In genomic region chr17:76558210-76559095, GRCh38 we compare ENCODE assay signal across 9 cellular contexts. TPM values are rescaled to one million over a fixed set of nuclear protein-coding genes. Genes with fewer than 3 reads are reported as not detected.
A peak's percentile ranks its signal among the peaks of the same experiment; 100 is the strongest.
DNase-seq lines count a peak whose midpoint lies in the region; ATAC-seq, FAIRE-seq and TF ChIP-seq lines count a peak whose summit lies in the region.
"Had no signal": no experiment of that assay in that cellular context is flagged by ENCODE, and none has a peak within 500 bp of the region (broad histone marks: within the 10 kb centered on the region; RNA-seq: fewer than 3 reads in every experiment).

No MANE protein-coding gene starts in this region.

- CTCF ChIA-PET in A549 (lab: Yijun Ruan, JAX), result interaction anchor here (0.6 to 15.7 kb wide), 39 partner anchors 9 to 691 kb away, joined by 3 to 185 read pairs (median 6); partner anchors contain the start of genes AANAT, MXRA7, PRCD and ST6GALNAC2
- CTCF ChIA-PET in GM10248 (lab: Yijun Ruan, JAX), result interaction anchor here (0.9 to 5.7 kb wide), 15 partner anchors 11 to 158 kb away, joined by 3 to 60 read pairs (median 5); a partner anchor contains a TSS

- H3K27ac ChIP-seq in A549 (peak overlapping the region; percentile 90 to 96), Peyer's patch (peak overlapping the region; percentile 80 to 87 (median 84)), mucosa of rectum (ENCODE audit: low read depth in 2 of 2, low read length in 2 of 2) (peak overlapping the region; percentile 78 to 84)
- H3K27ac ChIP-seq in effector memory CD4-positive, alpha-beta T cell (ENCODE audit: insufficient read depth, low read length, poor library complexity, severe bottlenecking), result peak overlapping the region; percentile 96

- peak overlapping the region; percentile 95 for H3K4me2 ChIP-seq in A549

- H3K36me3 ChIP-seq in Peyer's patch, result peaks cover 0 to 8% (median 0%) of the 10 kb centered on the region in 3 donors
- peaks cover 10% of the 10 kb centered on the region for H3K36me3 ChIP-seq in effector memory CD4-positive, alpha-beta T cell (ENCODE audit: control insufficient read depth, insufficient read depth, low read length)
- peaks cover 9 to 18% of the 10 kb centered on the region in 2 donors for H3K36me3 ChIP-seq in mucosa of rectum (ENCODE audit: control insufficient read depth in 2 of 2, insufficient read depth in 2 of 2, low read length in 2 of 2)

- peak; percentile 86 for TF ChIP-seq CTCF in A549 (IDR thresholded peaks at IDR 0.05)
- TF ChIP-seq CTCF in GM10248 (IDR thresholded peaks at IDR 0.05; ENCODE audit: control extremely low read depth, extremely low read depth, low read depth, missing control alignments), result peak; percentile 52
- TF ChIP-seq CTCF in Peyer's patch (IDR thresholded peaks at IDR 0.05), result peak in 5 of 6 experiments; percentile 7 to 65 (median 49)

- H3K9me3 ChIP-seq in A549 (no peaks in the 10 kb centered on the region), Peyer's patch (no peaks in the 10 kb centered on the region), mucosa of rectum (ENCODE audit: control insufficient read depth in 2 of 2, low read length in 2 of 2) (no peaks in the 10 kb centered on the region)
- no peaks in the 10 kb centered on the region for H3K9me3 ChIP-seq in effector memory CD4-positive, alpha-beta T cell (ENCODE audit: control insufficient read depth, low read length)

- H3K4me3 ChIP-seq in A549, result peak overlapping the region; percentile 87
- H3K4me3 ChIP-seq in Peyer's patch, result peak overlapping the region; percentile 60 to 73 (median 68)
- peak overlapping the region; percentile 61 for H3K4me3 ChIP-seq in effector memory CD4-positive, alpha-beta T cell (ENCODE audit: insufficient read depth, low read depth, low read length, poor library complexity, severe bottlenecking)
- peak overlapping the region; percentile 85 to 100 for H3K4me3 ChIP-seq in mucosa of rectum (ENCODE audit: low read length in 2 of 2)

- intact Hi-C loops in posterior vena cava (cut with DNase I), result no loop called here

- POLR2A ChIA-PET in A549 (lab: Yijun Ruan, JAX), result interaction anchor here (1.4 to 2.5 kb wide), 6 partner anchors 9 to 113 kb away, joined by 7 to 21 read pairs (median 14); partner anchors contain the start of genes CYGB, PRCD and ST6GALNAC2
- POLR2A ChIA-PET in GM10248 (lab: Yijun Ruan, JAX), result no interaction called here

- ATAC-seq in A549 (peak; percentile 30 to 58; a peak in 3 of 6 replicates), HG03460 (IDR thresholded peaks at IDR 0.05; ENCODE audit: unreplicated experiment) (no peak)

- peak; percentile 62 to 63; a peak in 4 of 5 replicates for TF ChIP-seq RAD21 in A549 (conservative IDR thresholded peaks at IDR 0.05 in 1 of 2, IDR thresholded peaks at IDR 0.05 in 1 of 2)

- peak overlapping the region; percentile 87 to 93 for H3K9ac ChIP-seq in mucosa of rectum (ENCODE audit: low read depth in 1 of 2, low read length in 2 of 2)

- no peak for TF ChIP-seq EP300 in A549 (IDR thresholded peaks at IDR 0.05)

- peaks cover 40% of the 10 kb centered on the region for H3K4me1 ChIP-seq in A549
- peaks cover 0 to 45% (median 5%) of the 10 kb centered on the region in 4 donors for H3K4me1 ChIP-seq in Peyer's patch
- peaks cover 39% of the 10 kb centered on the region for H3K4me1 ChIP-seq in effector memory CD4-positive, alpha-beta T cell (ENCODE audit: control insufficient read depth, insufficient read depth, low read length, poor library complexity, severe bottlenecking)
- peaks cover 13 to 34% of the 10 kb centered on the region in 2 donors for H3K4me1 ChIP-seq in mucosa of rectum (ENCODE audit: control insufficient read depth in 2 of 2, insufficient read depth in 2 of 2, low read length in 2 of 2)

- TF ChIP-seq POLR2A in A549 (IDR thresholded peaks at IDR 0.05; ENCODE audit: low read length) (no peak), Peyer's patch (IDR thresholded peaks at IDR 0.05) (no peak)

- WGBS in A549 (ENCODE audit: missing lambda C conversion rate), result 2% methylated on average over 14 of the region's 14 CpGs

- peak in 1 of 2 experiments; percentile 38 for DNase-seq in A549 (ENCODE audit: low read depth in 1 of 2, low spot score in 1 of 2)
- no peak for DNase-seq in GM10248 (ENCODE audit: extremely low spot score)
- DNase-seq in Peyer's patch, result no peak
- DNase-seq in effector memory CD4-positive, alpha-beta T cell, result no peak
- no peak for DNase-seq in posterior vena cava (ENCODE audit: low spot score)
- no peak for DNase-seq in HTR-8/SVneo (ENCODE audit: insufficient read length, low spot score)

- FAIRE-seq in A549 (lab: Jason Lieb, UNC) (no peak), HTR-8/SVneo (lab: Jason Lieb, UNC) (no peak)

- H3K27me3 ChIP-seq in Peyer's patch (no peaks in the 10 kb centered on the region), mucosa of rectum (ENCODE audit: control insufficient read depth in 2 of 2, insufficient read depth in 2 of 2, low read length in 2 of 2) (no peaks in the 10 kb centered on the region)
- no peaks in the 10 kb centered on the region for H3K27me3 ChIP-seq in effector memory CD4-positive, alpha-beta T cell (replicated peaks; ENCODE audit: control insufficient read depth, insufficient read depth, low read length, poor library complexity, severe bottlenecking)

TF ChIP-seq in A549, 52 proteins besides CTCF, POLR2A, EP300 and RAD21:
- TF ChIP-seq KDM5A (IDR thresholded peaks at IDR 0.05) (peak; percentile 90), SMC3 (IDR thresholded peaks at IDR 0.05) (peak; percentile 71), TP53 (CRISPR knock-in tag; IDR thresholded peaks at IDR 0.05) (peak; percentile 62; the same call in 1 of the 2 replicates), MAX (IDR thresholded peaks at IDR 0.05) (no peak; the same call in 1 of the 2 replicates)

RNA-seq across cellular contexts. Expression of gene PRCD, which starts 18.6 kb away (rescaled TPM):
- 0.26 TPM in 1 of 2 replicates, not detected in the other for polyA plus RNA-seq in A549 (2011; rRNA removed)
- polyA plus RNA-seq in A549 (2012; cell fraction: cytosol; rRNA removed), result not detected in 2 replicates
- 0.06 and 0.07 TPM in 2 replicates for polyA plus RNA-seq in A549 (2012; cell fraction: nucleus; rRNA removed)
- not detected in 3 replicates for polyA plus RNA-seq in A549 (2017; fragmentation: RNase III; extraction: RNeasy Plus Mini Kit Qiagen cat#74134 plus additional on column Dnase treatment)
- not detected in 2 replicates for polyA minus RNA-seq in A549 (2011; rRNA and poly(A)+ RNA removed)
- total RNA-seq in Peyer's patch, result 10 to 100 TPM in 1 of 4 donors, 1 to 10 TPM in 1, not detected in 2; 1.2 to 10.7 TPM
- 1 to 10 TPM; 1.6 to 4.7 TPM for total RNA-seq in posterior vena cava
- total RNA-seq: HT1080 had no signal

RNA-seq across cellular contexts. Expression of gene CYGB, which starts 20.9 kb away (rescaled TPM):
- polyA plus RNA-seq in A549 (2011; rRNA removed), result 1.1 and 1.2 TPM in 2 replicates
- 0.56 and 1.0 TPM in 2 replicates for polyA plus RNA-seq in A549 (2012; cell fraction: cytosol; rRNA removed)
- polyA plus RNA-seq in A549 (2012; cell fraction: nucleus; rRNA removed), result 0.54 and 0.76 TPM in 2 replicates
- polyA plus RNA-seq in A549 (2017; fragmentation: RNase III; extraction: RNeasy Plus Mini Kit Qiagen cat#74134 plus additional on column Dnase treatment), result 1.1 to 2.0 TPM (median 1.3 TPM) in 3 replicates
- polyA minus RNA-seq in A549 (2011; rRNA and poly(A)+ RNA removed), result 1.4 and 2.2 TPM in 2 replicates
- total RNA-seq in Peyer's patch, result 10 to 100 TPM in 3 of 4 donors, 1 to 10 TPM in 1; 5.8 to 81.7 (median 11.1) TPM
- total RNA-seq in posterior vena cava, result 10 to 100 TPM; 16.3 to 24.5 TPM

RNA-seq across cellular contexts. Expression of gene ST6GALNAC2, which starts 27.2 kb away (rescaled TPM):
- 0.74 and 0.78 TPM in 2 replicates for polyA plus RNA-seq in A549 (2011; rRNA removed)
- polyA plus RNA-seq in A549 (2012; cell fraction: cytosol; rRNA removed), result 0.16 and 0.44 TPM in 2 replicates
- polyA plus RNA-seq in A549 (2012; cell fraction: nucleus; rRNA removed), result 0.26 and 0.36 TPM in 2 replicates
- 0.30 to 0.59 TPM (median 0.41 TPM) in 3 replicates for polyA plus RNA-seq in A549 (2017; fragmentation: RNase III; extraction: RNeasy Plus Mini Kit Qiagen cat#74134 plus additional on column Dnase treatment)
- polyA minus RNA-seq in A549 (2011; rRNA and poly(A)+ RNA removed), result 0.25 and 0.58 TPM in 2 replicates
- 1 to 10 TPM in 1 of 4 donors, under 1 TPM in 1, not detected in 2; 0.94 to 2.5 TPM for total RNA-seq in Peyer's patch
- total RNA-seq in posterior vena cava, result 1 to 10 TPM; 3.0 to 3.1 TPM
- total RNA-seq: HT1080 had no signal

RNA-seq across cellular contexts. Expression of gene RHBDF2, which starts 57.2 kb away (rescaled TPM):
- polyA plus RNA-seq in A549 (2011; rRNA removed) (14.0 and 19.9 TPM in 2 replicates), A549 (2017; fragmentation: RNase III; extraction: RNeasy Plus Mini Kit Qiagen cat#74134 plus additional on column Dnase treatment) (42.9 to 50.2 TPM (median 46.0 TPM) in 3 replicates)
- polyA plus RNA-seq in A549 (2012; cell fraction: cytosol; rRNA removed), result 37.0 and 54.6 TPM in 2 replicates
- 149 and 184 TPM in 2 replicates for polyA plus RNA-seq in A549 (2012; cell fraction: nucleus; rRNA removed)
- polyA minus RNA-seq in A549 (2011; rRNA and poly(A)+ RNA removed), result 17.4 and 22.8 TPM in 2 replicates
- total RNA-seq in Peyer's patch (100 to 1,000 TPM in 1 of 4 donors, 10 to 100 TPM in 2, 1 to 10 TPM in 1; 8.8 to 225 (median 33.0) TPM), posterior vena cava (10 to 100 TPM; 26.7 to 31.4 TPM)
